Comparison of ENCODE assay signal across 1 cellular context in genomic region chr4:52643846-52644245, GRCh38.
TF ChIP-seq lines count a peak whose summit lies in the region.

No MANE protein-coding gene starts in this region.

TF ChIP-seq in GM23338, 12 proteins besides CTCF, POLR2A, EP300 and RAD21 (continued from another document):
- TF ChIP-seq ZNF462 (CRISPR knock-in tag; IDR thresholded peaks at IDR 0.05) (no peak), NANOG (IDR thresholded peaks at IDR 0.05; ENCODE audit: borderline replicate concordance) (no peak), ETS1 (IDR thresholded peaks at IDR 0.05) (no peak), EZH2 (IDR thresholded peaks at IDR 0.05; ENCODE audit: low read depth, unreplicated experiment) (no peak), ZNF114 (CRISPR knock-in tag; IDR thresholded peaks at IDR 0.05) (no peak), REST (IDR thresholded peaks at IDR 0.05; ENCODE audit: unreplicated experiment) (no peak), POLR2AphosphoS5 (IDR thresholded peaks at IDR 0.05; ENCODE audit: low read depth) (no peak), JUNB (IDR thresholded peaks at IDR 0.05; ENCODE audit: unreplicated experiment) (no peak)
